ENCODE assay signal across 1 cellular context in the genomic region with DNA sequence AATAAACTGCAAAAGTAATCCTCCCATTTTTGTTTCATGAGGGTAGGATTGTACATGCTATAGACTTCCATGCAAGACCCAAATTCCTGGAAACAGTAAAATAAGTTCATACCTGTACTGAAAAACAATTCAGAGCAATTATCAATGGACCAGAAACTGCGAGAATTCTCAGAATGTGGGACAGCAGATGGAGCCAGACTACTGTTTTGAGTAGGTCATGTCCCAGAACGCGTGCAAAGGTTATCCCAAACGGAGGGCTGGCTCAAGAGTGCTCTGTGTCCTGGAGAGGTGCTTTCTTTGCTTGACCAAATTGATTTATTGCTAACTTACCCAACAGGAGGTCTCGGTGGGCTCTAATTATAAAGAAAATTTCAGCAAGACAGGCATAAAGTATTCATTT.
TF ChIP-seq lines count a peak whose summit lies in the region.

No MANE protein-coding gene starts in this region.

TF ChIP-seq in IMR-90, 13 proteins besides CTCF, POLR2A, EP300 and RAD21 (continued from another document):
- TF ChIP-seq USF2 (IDR thresholded peaks at IDR 0.05; ENCODE audit: low read depth, low read length), result no peak
- no peak for TF ChIP-seq FOS (IDR thresholded peaks at IDR 0.05; ENCODE audit: low read depth, low read length)
- TF ChIP-seq CEBPB (IDR thresholded peaks at IDR 0.05; ENCODE audit: low read depth, low read length), result no peak
- TF ChIP-seq MAZ (IDR thresholded peaks at IDR 0.05; ENCODE audit: borderline replicate concordance, low read depth, low read length), result no peak
- TF ChIP-seq BHLHE40 (IDR thresholded peaks at IDR 0.05; ENCODE audit: low read depth, low read length), result no peak
- no peak for TF ChIP-seq MXI1 (IDR thresholded peaks at IDR 0.05; ENCODE audit: borderline replicate concordance, low read depth, low read length)
